Comparison of ENCODE assay signal across 21 cellular contexts in genomic region chr6:136184738-136185137, GRCh38.
"Had no signal": no experiment of that assay in that cellular context is flagged by ENCODE, and none has a peak within 500 bp of the region (broad histone marks: within the 10 kb centered on the region; RNA-seq: fewer than 3 reads in every experiment).

No MANE protein-coding gene starts in this region.

- H3K27me3 Mint-ChIP-seq: activated naive CD8-positive, alpha-beta T cell treated with anti-CD3 and anti-CD28 coated beads, Interleukin-2, amount 50 U/mL, for 24 hours; type B pancreatic cell had no signal

- H3K4me3 Mint-ChIP-seq: activated CD4-positive, alpha-beta memory T cell treated with anti-CD3 and anti-CD28 coated beads, Interleukin-2, amount 10 ng/mL, durations not matched to agents 7 days and 5 days; activated naive CD8-positive, alpha-beta T cell treated with anti-CD3 and anti-CD28 coated beads, Interleukin-2, amount 50 U/mL, for 24 hours; activated T-helper 1 cell treated with anti-CD3 and anti-CD28 coated beads, Interleukin-12 subunit alpha, Interleukin-12 subunit beta, Interleukin-2, Interleukin-4 antibody, amounts not matched to agents 30 ng/mL and 10 ng/mL and 1 ng/mL, durations not matched to agents 14 hours and 24 hours and 36 hours; neural crest cell; T-helper 17 cell; type B pancreatic cell had no signal

- H3K4me1 Mint-ChIP-seq: activated CD4-positive, alpha-beta memory T cell treated with anti-CD3 and anti-CD28 coated beads, Interleukin-2, amount 10 ng/mL, durations not matched to agents 7 days and 5 days; T-helper 17 cell had no signal

- H3K27ac Mint-ChIP-seq: activated CD4-positive, alpha-beta memory T cell treated with anti-CD3 and anti-CD28 coated beads, Interleukin-2, amount 10 ng/mL, durations not matched to agents 7 days and 5 days; activated naive CD8-positive, alpha-beta T cell treated with anti-CD3 and anti-CD28 coated beads, Interleukin-2, amount 50 U/mL, for 24 hours; activated T-helper 1 cell treated with anti-CD3 and anti-CD28 coated beads, Interleukin-12 subunit alpha, Interleukin-12 subunit beta, Interleukin-2, Interleukin-4 antibody, amounts not matched to agents 30 ng/mL and 10 ng/mL and 1 ng/mL, durations not matched to agents 14 hours and 24 hours and 36 hours; T-helper 17 cell; type B pancreatic cell had no signal

- DNase-seq: activated CD4-positive, alpha-beta memory T cell treated with anti-CD3 and anti-CD28 coated beads, Interleukin-2, amount 10 ng/mL, durations not matched to agents 7 days and 5 days; activated CD4-positive, alpha-beta T cell treated with anti-CD3 and anti-CD28 coated beads for 48 hours; activated gamma-delta T cell; activated naive CD4-positive, alpha-beta T cell treated with anti-CD3 and anti-CD28 coated beads, Interleukin-2, amount 50 U/mL, for 16 hours; activated naive CD8-positive, alpha-beta T cell treated with anti-CD3 and anti-CD28 coated beads, Interleukin-2, amount 50 U/mL, for 24 hours; cerebellar nuclear complex; cortex of kidney; heart right ventricle; islet precursor cell; left cardiac atrium; mesendoderm; mucosa of descending colon; occipital lobe; stimulated activated CD4-positive, alpha-beta T cell treated with anti-CD3 and anti-CD28 coated beads, Interleukin-2, amount 100 ng/mL, for 48 hours; stimulated activated CD8-positive, alpha-beta memory T cell treated with anti-CD3 and anti-CD28 coated beads, Interleukin-4, amount 100 ng/mL, for 48 hours; stimulated activated naive CD4-positive, alpha-beta T cell treated with Interleukin-2 at 50 U/mL for 16 hours; T-helper 17 cell had no signal

- H3K9me3 Mint-ChIP-seq: activated CD4-positive, alpha-beta memory T cell treated with anti-CD3 and anti-CD28 coated beads, Interleukin-2, amount 10 ng/mL, durations not matched to agents 7 days and 5 days; activated naive CD8-positive, alpha-beta T cell treated with anti-CD3 and anti-CD28 coated beads, Interleukin-2, amount 50 U/mL, for 24 hours; activated T-helper 1 cell treated with anti-CD3 and anti-CD28 coated beads, Interleukin-12 subunit alpha, Interleukin-12 subunit beta, Interleukin-2, Interleukin-4 antibody, amounts not matched to agents 30 ng/mL and 10 ng/mL and 1 ng/mL, durations not matched to agents 14 hours and 24 hours and 36 hours; neural crest cell; type B pancreatic cell had no signal

- ATAC-seq: activated naive CD8-positive, alpha-beta T cell treated with anti-CD3 and anti-CD28 coated beads, Interleukin-2, amount 50 U/mL, for 24 hours; gastroesophageal sphincter; heart right ventricle; left cardiac atrium; mucosa of descending colon; T-helper 17 cell had no signal
